Comparison of ENCODE assay signal across 8 cellular contexts in genomic region chr2:178482437-178482836, GRCh38. TPM values are rescaled to one million over a fixed set of nuclear protein-coding genes. Genes with fewer than 3 reads are reported as not detected.
DNase-seq lines count a peak whose midpoint lies in the region; ATAC-seq and TF ChIP-seq lines count a peak whose summit lies in the region.

No MANE protein-coding gene starts in this region.

- no peaks in the 10 kb centered on the region for H3K9me3 Mint-ChIP-seq in activated naive CD8-positive, alpha-beta T cell treated with anti-CD3 and anti-CD28 coated beads, Interleukin-2, amount 10 ng/mL, durations not matched to agents 7 days and 5 days

- no peaks in the 10 kb centered on the region for H3K27me3 ChIP-seq in left ventricle myocardium inferior (ENCODE audit: low read depth)
- H3K27me3 ChIP-seq in heart left ventricle, result no peaks in the 10 kb centered on the region
- no peaks in the 10 kb centered on the region for H3K27me3 ChIP-seq in suprapubic skin

- TF ChIP-seq EP300 in suprapubic skin (IDR thresholded peaks at IDR 0.05), result no peak

- TF ChIP-seq CTCF in left ventricle myocardium inferior (IDR thresholded peaks at IDR 0.05; ENCODE audit: borderline replicate concordance) (no peak), heart left ventricle (IDR thresholded peaks at IDR 0.05) (no peak), suprapubic skin (IDR thresholded peaks at IDR 0.05) (no peak)

- peak overlapping the region; percentile 83 for H3K4me3 ChIP-seq in left ventricle myocardium inferior
- H3K4me3 ChIP-seq in heart left ventricle, result peak overlapping the region in 6 of 12 donors; percentile 6 to 85 (median 74)
- peak overlapping the region; percentile 98 for H3K4me3 ChIP-seq in suprapubic skin

- no peaks in the 10 kb centered on the region for H3K9me3 ChIP-seq in left ventricle myocardium inferior (replicated peaks)
- no peaks in the 10 kb centered on the region for H3K9me3 ChIP-seq in heart left ventricle
- H3K9me3 ChIP-seq in suprapubic skin, result no peaks in the 10 kb centered on the region

- POLR2A ChIA-PET in activated naive CD8-positive, alpha-beta T cell treated with anti-CD3 and anti-CD28 coated beads, Interleukin-2, amount 10 ng/mL, durations not matched to agents 7 days and 5 days (lab: Charles Lee), result interaction anchor here (0.7 to 2.7 kb wide), 3 partner anchors 11 to 33 kb away, joined by 3 to 16 read pairs (median 3); partner anchors contain the start of genes PJVK and PRKRA

- H3K27ac ChIP-seq in left ventricle myocardium inferior (replicated peaks), result no peak overlapping the region
- H3K27ac ChIP-seq in heart left ventricle, result no peak overlapping the region
- H3K27ac ChIP-seq in suprapubic skin, result no peak overlapping the region

- H3K36me3 ChIP-seq in left ventricle myocardium inferior (peaks cover 10% of the 10 kb centered on the region), heart left ventricle (peaks cover 0 to 19% (median 14%) of the 10 kb centered on the region in 9 donors), suprapubic skin (peaks cover 7% of the 10 kb centered on the region)

- TF ChIP-seq POLR2A in heart left ventricle (IDR thresholded peaks at IDR 0.05), result no peak
- TF ChIP-seq POLR2A in suprapubic skin (IDR thresholded peaks at IDR 0.05), result no peak

- peaks cover 74% of the 10 kb centered on the region for H3K4me1 ChIP-seq in left ventricle myocardium inferior
- H3K4me1 ChIP-seq in heart left ventricle, result peaks cover 5 to 68% (median 52%) of the 10 kb centered on the region in 12 donors
- H3K4me1 ChIP-seq in suprapubic skin, result peaks cover 54% of the 10 kb centered on the region

- H3K27ac Mint-ChIP-seq in activated naive CD8-positive, alpha-beta T cell treated with anti-CD3 and anti-CD28 coated beads, Interleukin-2, amount 10 ng/mL, durations not matched to agents 7 days and 5 days, result no peak overlapping the region

- DNase-seq in left ventricle myocardium inferior (no peak), heart left ventricle (no peak), suprapubic skin (ENCODE audit: low spot score in 2 of 2) (no peak), T-helper 9 cell (no peak), anterior cingulate cortex (lab: John Stamatoyannopoulos, UW) (no peak)
- DNase-seq in activated naive CD8-positive, alpha-beta T cell treated with anti-CD3 and anti-CD28 coated beads, Interleukin-2, amount 10 ng/mL, durations not matched to agents 7 days and 5 days, result no peak
- no peak for DNase-seq in stimulated activated CD4-positive, alpha-beta T cell treated with anti-CD3 and anti-CD28 coated beads, Interleukin-4, amount 100 ng/mL, for 4 hours

- peaks cover 35% of the 10 kb centered on the region for H3K4me1 Mint-ChIP-seq in activated naive CD8-positive, alpha-beta T cell treated with anti-CD3 and anti-CD28 coated beads, Interleukin-2, amount 10 ng/mL, durations not matched to agents 7 days and 5 days

- intact Hi-C loops in left ventricle myocardium inferior (cut with micrococcal nuclease) (no loop called here), heart left ventricle (cut with DNase I) (loop anchor here in 3 of 10 donors (5.0 kb wide), 1 partner anchor 40 kb away; no protein-coding TSS in a partner anchor)

- ATAC-seq in heart left ventricle (no peak), HG03108 (IDR thresholded peaks at IDR 0.05; ENCODE audit: unreplicated experiment) (peak; percentile 28)
- ATAC-seq in activated naive CD8-positive, alpha-beta T cell treated with anti-CD3 and anti-CD28 coated beads, Interleukin-2, amount 10 ng/mL, durations not matched to agents 7 days and 5 days (ENCODE audit: low read depth), result no peak

- peaks cover 14% of the 10 kb centered on the region for H3K36me3 Mint-ChIP-seq in activated naive CD8-positive, alpha-beta T cell treated with anti-CD3 and anti-CD28 coated beads, Interleukin-2, amount 10 ng/mL, durations not matched to agents 7 days and 5 days

- no peaks in the 10 kb centered on the region for H3K27me3 Mint-ChIP-seq in activated naive CD8-positive, alpha-beta T cell treated with anti-CD3 and anti-CD28 coated beads, Interleukin-2, amount 10 ng/mL, durations not matched to agents 7 days and 5 days

- peak overlapping the region; percentile 93 for H3K4me3 Mint-ChIP-seq in activated naive CD8-positive, alpha-beta T cell treated with anti-CD3 and anti-CD28 coated beads, Interleukin-2, amount 10 ng/mL, durations not matched to agents 7 days and 5 days

- WGBS in heart left ventricle, 4 donors, result 88 to 94% (median 91%) methylated on average over 4 of the region's 4 CpGs
- 84% methylated on average over 4 of the region's 4 CpGs for WGBS in suprapubic skin

RNA-seq across cellular contexts. Expression of gene PLEKHA3, which starts 2.2 kb away (rescaled TPM):
- total RNA-seq in left ventricle myocardium inferior (41.4 TPM), heart left ventricle (10 to 100 TPM; 10.2 to 50.4 (median 40.5) TPM), suprapubic skin (1 to 10 TPM; 2.9 to 7.7 (median 5.8) TPM)
- 10 to 100 TPM in 1 of 2 donors, 1 to 10 TPM in 1; 3.0 to 11.0 TPM for polyA plus RNA-seq in heart left ventricle
- 10 to 100 TPM; 28.9 to 29.4 TPM for total RNA-seq in activated naive CD8-positive, alpha-beta T cell treated with anti-CD3 and anti-CD28 coated beads, Interleukin-2, amount 10 ng/mL, durations not matched to agents 7 days and 5 days

RNA-seq across cellular contexts. Expression of gene FKBP7, which starts 4.0 kb away (rescaled TPM):
- total RNA-seq in left ventricle myocardium inferior (10.8 TPM), heart left ventricle (10 to 100 TPM in 3 of 9 donors, 1 to 10 TPM in 6; 6.2 to 11.8 (median 9.0) TPM), suprapubic skin (1 to 10 TPM; 1.5 to 3.9 (median 2.8) TPM)
- polyA plus RNA-seq in heart left ventricle, result 10 to 100 TPM in 1 of 2 donors, 1 to 10 TPM in 1; 5.3 to 10.1 TPM
- total RNA-seq in activated naive CD8-positive, alpha-beta T cell treated with anti-CD3 and anti-CD28 coated beads, Interleukin-2, amount 10 ng/mL, durations not matched to agents 7 days and 5 days, result 1 to 10 TPM; 1.8 to 2.4 TPM

RNA-seq across cellular contexts. Expression of gene PJVK, which starts 31.3 kb away (rescaled TPM):
- total RNA-seq in left ventricle myocardium inferior, result 0.91 TPM
- total RNA-seq in heart left ventricle, result 1 to 10 TPM in 5 of 9 donors, under 1 TPM in 3, not detected in 1; 0.48 to 1.7 (median 1.5) TPM
- polyA plus RNA-seq in heart left ventricle, result 1 to 10 TPM in 1 of 2 donors, under 1 TPM in 1; 0.58 to 1.1 TPM
- total RNA-seq in activated naive CD8-positive, alpha-beta T cell treated with anti-CD3 and anti-CD28 coated beads, Interleukin-2, amount 10 ng/mL, durations not matched to agents 7 days and 5 days, result 1 to 10 TPM; 2.3 to 2.5 TPM
- total RNA-seq in suprapubic skin, result 1 to 10 TPM; 1.7 to 6.6 (median 2.7) TPM

RNA-seq across cellular contexts. Expression of gene PRKRA, which starts 31.5 kb away (rescaled TPM):
- 48.7 TPM for total RNA-seq in left ventricle myocardium inferior
- 10 to 100 TPM; 35.2 to 64.3 (median 49.5) TPM for total RNA-seq in heart left ventricle
- 10 to 100 TPM; 40.4 to 49.7 TPM for polyA plus RNA-seq in heart left ventricle
- 10 to 100 TPM; 43.6 to 47.1 TPM for total RNA-seq in activated naive CD8-positive, alpha-beta T cell treated with anti-CD3 and anti-CD28 coated beads, Interleukin-2, amount 10 ng/mL, durations not matched to agents 7 days and 5 days
- 10 to 100 TPM; 48.7 to 83.2 (median 56.8) TPM for total RNA-seq in suprapubic skin
